34 cellular contexts compared by ENCODE assay signal in genomic region chr10:104563051-104563450, GRCh38.
"Had no signal": no experiment of that assay in that cellular context is flagged by ENCODE, and none has a peak within 500 bp of the region (broad histone marks: within the 10 kb centered on the region; RNA-seq: fewer than 3 reads in every experiment).

No MANE protein-coding gene starts in this region.

- H3K4me3 ChIP-seq: MG63 had no signal

- H3K9me3 ChIP-seq: MG63 had no signal

- H3K9ac ChIP-seq: KMS-11 had no signal

- H3K27ac ChIP-seq: KMS-11 had no signal

- H3K36me3 ChIP-seq: MG63 had no signal

- H3K4me2 ChIP-seq: KMS-11 had no signal

- DNase-seq: Karpas-422, Kasumi-1, KG1, MG63, MM.1S, MV-4-11, NCI-H1048, NCI-H1092, NCI-H1092 treated with DMSO at 0.1 percent for 48 hours, NCI-H1105, NCI-H1105 treated with DMSO at 0.1 percent for 48 hours, NCI-H1417, NCI-H1417 treated with DMSO at 0.1 percent for 48 hours, NCI-H1436, NCI-H1436 treated with DMSO at 0.1 percent for 48 hours, NCI-H146, NCI-H1694, NCI-H1694 treated with DMSO at 0.1 percent for 48 hours, NCI-H187, NCI-H187 treated with DMSO at 0.1 percent for 48 hours, NCI-H1930, NCI-H2029, NCI-H2029 treated with DMSO at 0.1 percent for 48 hours, NCI-H2081, NCI-H2081 treated with DMSO at 0.1 percent for 48 hours, NCI-H2107, NCI-H2171, NCI-H2171 treated with DMSO at 0.1 percent for 48 hours, NCI-H2227 treated with DMSO at 0.1 percent for 48 hours, NCI-H226, NCI-H345, NCI-H446, NCI-H446 treated with DMSO at 0.1 percent for 48 hours had no signal
